1 cellular context compared by ENCODE assay signal in the genomic region with DNA sequence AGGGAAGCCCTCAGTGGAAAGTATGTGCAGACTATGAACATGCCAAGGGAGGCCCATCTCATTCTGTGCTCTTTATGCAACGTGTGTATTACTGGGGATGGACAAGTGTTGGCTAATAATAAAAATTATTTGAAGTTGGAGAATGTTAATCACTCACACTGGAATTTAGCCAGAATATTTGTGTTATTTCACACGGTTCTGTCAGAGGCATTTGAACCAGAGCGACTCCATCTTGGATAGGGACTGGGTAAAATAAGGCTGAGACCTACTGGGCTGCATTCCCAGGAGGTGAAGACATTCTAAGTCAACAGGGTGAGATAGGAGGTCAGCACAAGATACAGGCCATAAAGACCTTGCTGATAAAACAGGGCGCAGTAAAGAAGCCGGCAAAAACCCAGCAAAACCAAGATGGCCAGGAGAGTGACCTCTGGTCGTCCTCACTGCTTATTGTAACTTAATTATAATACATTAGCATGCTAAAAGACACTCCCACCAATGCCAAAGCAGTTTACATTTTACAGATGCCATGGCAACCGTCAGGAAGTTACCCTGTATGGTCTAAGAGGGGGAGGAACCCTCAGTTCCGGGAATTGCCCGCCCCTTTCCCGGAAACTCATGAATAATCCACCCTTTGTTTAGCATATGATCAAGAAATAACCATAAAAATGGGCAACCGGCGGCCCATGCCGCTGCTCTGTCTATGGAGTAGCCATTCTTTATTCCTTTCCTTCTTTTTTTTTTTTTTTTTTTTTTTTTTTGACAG.
A peak's percentile ranks its signal among the peaks of the same experiment; 100 is the strongest.
TF ChIP-seq lines count a peak whose summit lies in the region.

No MANE protein-coding gene starts in this region.

TF ChIP-seq in K562, 482 proteins besides CTCF, POLR2A, EP300 and RAD21 (continued from another document and continues in another):
- TF ChIP-seq, protein P1, sequence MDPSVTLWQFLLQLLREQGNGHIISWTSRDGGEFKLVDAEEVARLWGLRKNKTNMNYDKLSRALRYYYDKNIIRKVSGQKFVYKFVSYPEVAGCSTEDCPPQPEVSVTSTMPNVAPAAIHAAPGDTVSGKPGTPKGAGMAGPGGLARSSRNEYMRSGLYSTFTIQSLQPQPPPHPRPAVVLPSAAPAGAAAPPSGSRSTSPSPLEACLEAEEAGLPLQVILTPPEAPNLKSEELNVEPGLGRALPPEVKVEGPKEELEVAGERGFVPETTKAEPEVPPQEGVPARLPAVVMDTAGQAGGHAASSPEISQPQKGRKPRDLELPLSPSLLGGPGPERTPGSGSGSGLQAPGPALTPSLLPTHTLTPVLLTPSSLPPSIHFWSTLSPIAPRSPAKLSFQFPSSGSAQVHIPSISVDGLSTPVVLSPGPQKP (CRISPR knock-in tag; IDR thresholded peaks at IDR 0.05) = no peak
- TF ChIP-seq, protein P2, sequence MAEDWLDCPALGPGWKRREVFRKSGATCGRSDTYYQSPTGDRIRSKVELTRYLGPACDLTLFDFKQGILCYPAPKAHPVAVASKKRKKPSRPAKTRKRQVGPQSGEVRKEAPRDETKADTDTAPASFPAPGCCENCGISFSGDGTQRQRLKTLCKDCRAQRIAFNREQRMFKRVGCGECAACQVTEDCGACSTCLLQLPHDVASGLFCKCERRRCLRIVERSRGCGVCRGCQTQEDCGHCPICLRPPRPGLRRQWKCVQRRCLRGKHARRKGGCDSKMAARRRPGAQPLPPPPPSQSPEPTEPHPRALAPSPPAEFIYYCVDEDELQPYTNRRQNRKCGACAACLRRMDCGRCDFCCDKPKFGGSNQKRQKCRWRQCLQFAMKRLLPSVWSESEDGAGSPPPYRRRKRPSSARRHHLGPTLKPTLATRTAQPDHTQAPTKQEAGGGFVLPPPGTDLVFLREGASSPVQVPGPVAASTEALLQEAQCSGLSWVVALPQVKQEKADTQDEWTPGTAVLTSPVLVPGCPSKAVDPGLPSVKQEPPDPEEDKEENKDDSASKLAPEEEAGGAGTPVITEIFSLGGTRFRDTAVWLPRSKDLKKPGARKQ (CRISPR knock-in tag; IDR thresholded peaks at IDR 0.05) = peak; percentile 98
- peak; percentile 99 for TF ChIP-seq ZNF444 (CRISPR knock-in tag; IDR thresholded peaks at IDR 0.05)
- TF ChIP-seq TEAD1 (CRISPR knock-in tag; IDR thresholded peaks at IDR 0.05) = peak in 1 of 2 experiments; percentile 100; a peak in 2 of 4 replicates
- TF ChIP-seq, protein P3, sequence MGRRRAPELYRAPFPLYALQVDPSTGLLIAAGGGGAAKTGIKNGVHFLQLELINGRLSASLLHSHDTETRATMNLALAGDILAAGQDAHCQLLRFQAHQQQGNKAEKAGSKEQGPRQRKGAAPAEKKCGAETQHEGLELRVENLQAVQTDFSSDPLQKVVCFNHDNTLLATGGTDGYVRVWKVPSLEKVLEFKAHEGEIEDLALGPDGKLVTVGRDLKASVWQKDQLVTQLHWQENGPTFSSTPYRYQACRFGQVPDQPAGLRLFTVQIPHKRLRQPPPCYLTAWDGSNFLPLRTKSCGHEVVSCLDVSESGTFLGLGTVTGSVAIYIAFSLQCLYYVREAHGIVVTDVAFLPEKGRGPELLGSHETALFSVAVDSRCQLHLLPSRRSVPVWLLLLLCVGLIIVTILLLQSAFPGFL (CRISPR knock-in tag; IDR thresholded peaks at IDR 0.05) = no peak
- 0 out of 4 replicates have a peak, but pooled peaks of 1 of the 2 experiments have one; percentile 15 for TF ChIP-seq KDM1A (IDR thresholded peaks at IDR 0.05)
- TF ChIP-seq NR1H2 (CRISPR knock-in tag; IDR thresholded peaks at IDR 0.05) = no peak
- TF ChIP-seq, protein P4, sequence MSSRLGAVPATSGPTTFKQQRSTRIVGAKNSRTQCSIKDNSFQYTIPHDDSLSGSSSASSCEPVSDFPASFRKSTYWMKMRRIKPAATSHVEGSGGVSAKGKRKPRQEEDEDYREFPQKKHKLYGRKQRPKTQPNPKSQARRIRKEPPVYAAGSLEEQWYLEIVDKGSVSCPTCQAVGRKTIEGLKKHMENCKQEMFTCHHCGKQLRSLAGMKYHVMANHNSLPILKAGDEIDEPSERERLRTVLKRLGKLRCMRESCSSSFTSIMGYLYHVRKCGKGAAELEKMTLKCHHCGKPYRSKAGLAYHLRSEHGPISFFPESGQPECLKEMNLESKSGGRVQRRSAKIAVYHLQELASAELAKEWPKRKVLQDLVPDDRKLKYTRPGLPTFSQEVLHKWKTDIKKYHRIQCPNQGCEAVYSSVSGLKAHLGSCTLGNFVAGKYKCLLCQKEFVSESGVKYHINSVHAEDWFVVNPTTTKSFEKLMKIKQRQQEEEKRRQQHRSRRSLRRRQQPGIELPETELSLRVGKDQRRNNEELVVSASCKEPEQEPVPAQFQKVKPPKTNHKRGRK (tag; IDR thresholded peaks at IDR 0.05) = no peak
- TF ChIP-seq ZNF175 (CRISPR knock-in tag; IDR thresholded peaks at IDR 0.05; ENCODE audit: low read depth) = peak; percentile 100
- no peak for TF ChIP-seq PRPF4 (IDR thresholded peaks at IDR 0.05; ENCODE audit: insufficient read depth, low read depth, low read length, poor library complexity, severe bottlenecking)
- TF ChIP-seq, protein P5, sequence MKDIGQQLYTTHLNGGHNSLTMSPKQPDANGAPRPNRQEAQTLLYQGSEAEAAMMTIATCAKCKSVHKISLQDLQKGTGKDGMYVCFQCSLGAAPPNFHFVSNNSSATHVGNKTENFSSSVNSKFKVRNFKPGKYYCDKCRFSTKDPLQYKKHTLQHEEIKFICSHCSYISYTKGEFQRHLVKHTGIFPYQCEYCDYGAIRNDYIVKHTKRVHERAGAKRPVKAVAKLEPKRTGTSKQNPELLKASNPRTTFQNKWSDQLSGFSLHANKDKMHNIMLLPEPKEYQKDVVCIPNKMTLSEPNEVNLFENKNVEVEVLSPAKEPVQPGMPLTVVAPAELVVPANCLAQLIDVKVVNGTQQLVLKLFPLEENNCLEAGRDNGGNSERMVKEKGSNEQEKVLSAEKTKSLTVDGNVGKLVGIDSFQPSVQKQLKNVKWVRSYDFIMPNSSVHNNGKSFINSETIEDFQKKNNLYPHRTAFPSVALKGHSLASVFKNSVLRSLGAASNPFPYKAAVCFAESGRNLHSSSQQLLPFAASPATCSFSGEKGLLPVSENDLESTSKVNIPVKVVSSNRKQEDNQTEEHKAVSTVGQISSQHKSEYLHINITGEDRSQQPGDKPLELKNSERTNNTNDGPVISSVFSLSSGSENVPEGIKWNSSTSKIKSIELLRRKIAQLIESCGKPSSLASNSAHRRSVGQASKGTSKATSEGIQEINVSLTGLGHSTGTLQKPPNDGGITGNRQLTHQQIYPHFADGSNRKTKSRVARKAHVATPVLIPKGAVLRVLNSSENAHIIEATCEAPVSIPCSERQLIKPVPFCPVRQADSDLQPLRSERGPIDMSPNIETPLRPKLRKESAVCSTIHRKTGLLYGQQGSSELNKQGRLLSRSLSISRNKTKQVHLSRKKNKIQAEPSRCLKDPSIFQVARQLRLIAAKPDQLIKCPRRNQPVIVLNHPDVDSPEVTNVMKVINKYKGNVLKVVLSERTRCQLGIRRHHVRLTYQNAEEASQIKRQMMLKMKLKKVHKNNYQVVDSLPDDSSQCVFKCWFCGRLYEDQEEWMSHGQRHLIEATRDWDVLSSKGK (CRISPR knock-in tag; IDR thresholded peaks at IDR 0.05) = peak; percentile 89; the same call in 1 of the 2 replicates
- peak; percentile 84; the same call in 1 of the 2 replicates for TF ChIP-seq SLC30A9 (CRISPR knock-in tag; IDR thresholded peaks at IDR 0.05)
- no peak for TF ChIP-seq CBFA2T2 (conservative IDR thresholded peaks at IDR 0.05)
- TF ChIP-seq XRCC3 (IDR thresholded peaks at IDR 0.05) = no peak
- TF ChIP-seq, protein P6, sequence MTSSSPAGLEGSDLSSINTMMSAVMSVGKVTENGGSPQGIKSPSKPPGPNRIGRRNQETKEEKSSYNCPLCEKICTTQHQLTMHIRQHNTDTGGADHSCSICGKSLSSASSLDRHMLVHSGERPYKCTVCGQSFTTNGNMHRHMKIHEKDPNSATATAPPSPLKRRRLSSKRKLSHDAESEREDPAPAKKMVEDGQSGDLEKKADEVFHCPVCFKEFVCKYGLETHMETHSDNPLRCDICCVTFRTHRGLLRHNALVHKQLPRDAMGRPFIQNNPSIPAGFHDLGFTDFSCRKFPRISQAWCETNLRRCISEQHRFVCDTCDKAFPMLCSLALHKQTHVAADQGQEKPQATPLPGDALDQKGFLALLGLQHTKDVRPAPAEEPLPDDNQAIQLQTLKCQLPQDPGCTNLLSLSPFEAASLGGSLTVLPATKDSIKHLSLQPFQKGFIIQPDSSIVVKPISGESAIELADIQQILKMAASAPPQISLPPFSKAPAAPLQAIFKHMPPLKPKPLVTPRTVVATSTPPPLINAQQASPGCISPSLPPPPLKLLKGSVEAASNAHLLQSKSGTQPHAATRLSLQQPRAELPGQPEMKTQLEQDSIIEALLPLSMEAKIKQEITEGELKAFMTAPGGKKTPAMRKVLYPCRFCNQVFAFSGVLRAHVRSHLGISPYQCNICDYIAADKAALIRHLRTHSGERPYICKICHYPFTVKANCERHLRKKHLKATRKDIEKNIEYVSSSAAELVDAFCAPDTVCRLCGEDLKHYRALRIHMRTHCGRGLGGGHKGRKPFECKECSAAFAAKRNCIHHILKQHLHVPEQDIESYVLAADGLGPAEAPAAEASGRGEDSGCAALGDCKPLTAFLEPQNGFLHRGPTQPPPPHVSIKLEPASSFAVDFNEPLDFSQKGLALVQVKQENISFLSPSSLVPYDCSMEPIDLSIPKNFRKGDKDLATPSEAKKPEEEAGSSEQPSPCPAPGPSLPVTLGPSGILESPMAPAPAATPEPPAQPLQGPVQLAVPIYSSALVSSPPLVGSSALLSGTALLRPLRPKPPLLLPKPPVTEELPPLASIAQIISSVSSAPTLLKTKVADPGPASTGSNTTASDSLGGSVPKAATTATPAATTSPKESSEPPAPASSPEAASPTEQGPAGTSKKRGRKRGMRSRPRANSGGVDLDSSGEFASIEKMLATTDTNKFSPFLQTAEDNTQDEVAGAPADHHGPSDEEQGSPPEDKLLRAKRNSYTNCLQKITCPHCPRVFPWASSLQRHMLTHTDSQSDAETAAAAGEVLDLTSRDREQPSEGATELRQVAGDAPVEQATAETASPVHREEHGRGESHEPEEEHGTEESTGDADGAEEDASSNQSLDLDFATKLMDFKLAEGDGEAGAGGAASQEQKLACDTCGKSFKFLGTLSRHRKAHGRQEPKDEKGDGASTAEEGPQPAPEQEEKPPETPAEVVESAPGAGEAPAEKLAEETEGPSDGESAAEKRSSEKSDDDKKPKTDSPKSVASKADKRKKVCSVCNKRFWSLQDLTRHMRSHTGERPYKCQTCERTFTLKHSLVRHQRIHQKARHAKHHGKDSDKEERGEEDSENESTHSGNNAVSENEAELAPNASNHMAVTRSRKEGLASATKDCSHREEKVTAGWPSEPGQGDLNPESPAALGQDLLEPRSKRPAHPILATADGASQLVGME (CRISPR knock-in tag; IDR thresholded peaks at IDR 0.05) = peak; percentile 99
- TF ChIP-seq, protein P7, sequence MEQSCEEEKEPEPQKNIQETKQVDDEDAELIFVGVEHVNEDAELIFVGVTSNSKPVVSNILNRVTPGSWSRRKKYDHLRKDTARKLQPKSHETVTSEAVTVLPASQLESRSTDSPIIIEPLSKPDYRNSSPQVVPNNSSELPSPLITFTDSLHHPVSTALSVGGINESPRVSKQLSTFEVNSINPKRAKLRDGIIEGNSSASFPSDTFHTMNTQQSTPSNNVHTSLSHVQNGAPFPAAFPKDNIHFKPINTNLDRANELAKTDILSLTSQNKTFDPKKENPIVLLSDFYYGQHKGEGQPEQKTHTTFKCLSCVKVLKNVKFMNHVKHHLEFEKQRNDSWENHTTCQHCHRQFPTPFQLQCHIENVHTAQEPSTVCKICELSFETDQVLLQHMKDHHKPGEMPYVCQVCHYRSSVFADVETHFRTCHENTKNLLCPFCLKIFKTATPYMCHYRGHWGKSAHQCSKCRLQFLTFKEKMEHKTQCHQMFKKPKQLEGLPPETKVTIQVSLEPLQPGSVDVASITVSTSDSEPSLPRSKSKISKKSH (CRISPR knock-in tag; IDR thresholded peaks at IDR 0.05) = peak; percentile 93
- peak; percentile 60 for TF ChIP-seq ELF1 (tag; IDR thresholded peaks at IDR 0.05)
- TF ChIP-seq ZC3H4 (CRISPR knock-in tag; IDR thresholded peaks at IDR 0.05; ENCODE audit: borderline replicate concordance) = no peak
- TF ChIP-seq NCOR1 (IDR thresholded peaks at IDR 0.05) = peak; percentile 27
- TF ChIP-seq, protein P8, sequence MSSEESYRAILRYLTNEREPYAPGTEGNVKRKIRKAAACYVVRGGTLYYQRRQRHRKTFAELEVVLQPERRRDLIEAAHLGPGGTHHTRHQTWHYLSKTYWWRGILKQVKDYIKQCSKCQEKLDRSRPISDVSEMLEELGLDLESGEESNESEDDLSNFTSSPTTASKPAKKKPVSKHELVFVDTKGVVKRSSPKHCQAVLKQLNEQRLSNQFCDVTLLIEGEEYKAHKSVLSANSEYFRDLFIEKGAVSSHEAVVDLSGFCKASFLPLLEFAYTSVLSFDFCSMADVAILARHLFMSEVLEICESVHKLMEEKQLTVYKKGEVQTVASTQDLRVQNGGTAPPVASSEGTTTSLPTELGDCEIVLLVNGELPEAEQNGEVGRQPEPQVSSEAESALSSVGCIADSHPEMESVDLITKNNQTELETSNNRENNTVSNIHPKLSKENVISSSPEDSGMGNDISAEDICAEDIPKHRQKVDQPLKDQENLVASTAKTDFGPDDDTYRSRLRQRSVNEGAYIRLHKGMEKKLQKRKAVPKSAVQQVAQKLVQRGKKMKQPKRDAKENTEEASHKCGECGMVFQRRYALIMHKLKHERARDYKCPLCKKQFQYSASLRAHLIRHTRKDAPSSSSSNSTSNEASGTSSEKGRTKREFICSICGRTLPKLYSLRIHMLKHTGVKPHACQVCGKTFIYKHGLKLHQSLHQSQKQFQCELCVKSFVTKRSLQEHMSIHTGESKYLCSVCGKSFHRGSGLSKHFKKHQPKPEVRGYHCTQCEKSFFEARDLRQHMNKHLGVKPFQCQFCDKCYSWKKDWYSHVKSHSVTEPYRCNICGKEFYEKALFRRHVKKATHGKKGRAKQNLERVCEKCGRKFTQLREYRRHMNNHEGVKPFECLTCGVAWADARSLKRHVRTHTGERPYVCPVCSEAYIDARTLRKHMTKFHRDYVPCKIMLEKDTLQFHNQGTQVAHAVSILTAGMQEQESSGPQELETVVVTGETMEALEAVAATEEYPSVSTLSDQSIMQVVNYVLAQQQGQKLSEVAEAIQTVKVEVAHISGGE (CRISPR knock-in tag; IDR thresholded peaks at IDR 0.05) = peak in 2 of 3 experiments; percentile 60 to 96; a peak in 4 of 6 replicates
- TF ChIP-seq DPF2 (IDR thresholded peaks at IDR 0.05) = no peak
- no peak for TF ChIP-seq NFE2 (IDR thresholded peaks at IDR 0.05; ENCODE audit: low read depth)
- no peak for TF ChIP-seq RBM34 (IDR thresholded peaks at IDR 0.05; ENCODE audit: borderline replicate concordance, insufficient read depth, low read length)
- TF ChIP-seq TAF9B (IDR thresholded peaks at IDR 0.05; ENCODE audit: partially characterized antibody) = no peak
- TF ChIP-seq RBM39 (optimal IDR thresholded peaks at IDR 0.05; ENCODE audit: low read depth, low read length) = no peak
- peak; percentile 96 for TF ChIP-seq HMG20A (CRISPR knock-in tag; conservative IDR thresholded peaks at IDR 0.05)
